Comparison of ENCODE assay signal across 2 cellular contexts in genomic region chr17:79976451-79976850, GRCh38.
TF ChIP-seq lines count a peak whose summit lies in the region.

No MANE protein-coding gene starts in this region.

TF ChIP-seq in IMR-90, 13 proteins besides CTCF, POLR2A, EP300 and RAD21:
- TF ChIP-seq SMC3 (IDR thresholded peaks at IDR 0.05; ENCODE audit: low read depth, low read length): no peak
- TF ChIP-seq CEBPB (IDR thresholded peaks at IDR 0.05; ENCODE audit: low read depth, low read length): no peak
- TF ChIP-seq BHLHE40 (IDR thresholded peaks at IDR 0.05; ENCODE audit: low read depth, low read length): no peak
- TF ChIP-seq USF2 (IDR thresholded peaks at IDR 0.05; ENCODE audit: low read depth, low read length): no peak
- no peak for TF ChIP-seq MAZ (IDR thresholded peaks at IDR 0.05; ENCODE audit: borderline replicate concordance, low read depth, low read length)
- TF ChIP-seq MXI1 (IDR thresholded peaks at IDR 0.05; ENCODE audit: borderline replicate concordance, low read depth, low read length): no peak
- TF ChIP-seq FOS (IDR thresholded peaks at IDR 0.05; ENCODE audit: low read depth, low read length): no peak
- TF ChIP-seq RFX5 (IDR thresholded peaks at IDR 0.05; ENCODE audit: low read depth, low read length): no peak
- TF ChIP-seq RCOR1 (IDR thresholded peaks at IDR 0.05; ENCODE audit: insufficient replicate concordance, low read length): no peak

TF ChIP-seq in H1, 55 proteins besides CTCF, POLR2A, EP300 and RAD21:
- TF ChIP-seq BACH1 (IDR thresholded peaks at IDR 0.05; ENCODE audit: low read length): no peak
- no peak for TF ChIP-seq KDM4A (IDR thresholded peaks at IDR 0.05; ENCODE audit: low read depth, low read length, severe bottlenecking)
